In genomic region chr9:2420488-2421056, GRCh38 we compare ENCODE assay signal across 27 cellular contexts.
DNase-seq lines count a peak whose midpoint lies in the region; FAIRE-seq and TF ChIP-seq lines count a peak whose summit lies in the region.
"Had no signal": no experiment of that assay in that cellular context is flagged by ENCODE, and none has a peak within 500 bp of the region (broad histone marks: within the 10 kb centered on the region; RNA-seq: fewer than 3 reads in every experiment).

No MANE protein-coding gene starts in this region.

- H2BK15ac ChIP-seq in H9 (ENCODE audit: low read depth, low read length) (no peak overlapping the region), H1 (ENCODE audit: low read length) (no peak overlapping the region)

- no peak overlapping the region for H3K27ac ChIP-seq in H9 (ENCODE audit: insufficient read length, low read depth, low read length)
- H3K27ac ChIP-seq in H1 (ENCODE audit: low read depth, low read length), result no peak overlapping the region
- H3K27ac ChIP-seq: adrenal gland, C4-2B, GM23248, KMS-11, uterus had no signal

- TF ChIP-seq CTCF in H9 (conservative IDR thresholded peaks at IDR 0.05), result no peak
- TF ChIP-seq CTCF in H1 (IDR thresholded peaks at IDR 0.05; ENCODE audit: control extremely low read depth in 1 of 3, insufficient read depth in 1 of 3, low read depth in 1 of 3, low read length in 3 of 3), result no peak
- no peak for TF ChIP-seq CTCF in neural crest cell (conservative IDR thresholded peaks at IDR 0.05)
- no peak for TF ChIP-seq CTCF in BE2C (IDR thresholded peaks at IDR 0.05; ENCODE audit: low read depth, low read length)

- H3K4me2 ChIP-seq in H9 (ENCODE audit: insufficient read depth, insufficient read length, low read length), result no peak overlapping the region
- H3K4me2 ChIP-seq in H1 (ENCODE audit: insufficient read depth in 1 of 2, low read depth in 2 of 2, low read length in 2 of 2), result no peak overlapping the region
- H3K4me2 ChIP-seq: KMS-11, SK-N-SH had no signal

- peaks cover 14% of the 10 kb centered on the region for H3K4me1 ChIP-seq in H9 (ENCODE audit: insufficient read depth, low read length)
- H3K4me1 ChIP-seq in H1 (replicated peaks in 1 of 4; ENCODE audit: control insufficient read depth in 3 of 4, insufficient read depth in 4 of 4, low read length in 3 of 4), result peaks cover 2 to 14% (median 5%) of the 10 kb centered on the region in 4 experiments; a peak in 5 of 7 replicates
- no peaks in the 10 kb centered on the region for H3K4me1 ChIP-seq in BE2C
- H3K4me1 ChIP-seq: adrenal gland, uterus had no signal

- H3K4me3 Mint-ChIP-seq in H9 (no peak overlapping the region), neural crest cell (no peak overlapping the region)

- H3K56ac ChIP-seq in H9 (ENCODE audit: insufficient read length, low read depth, low read length) (no peak overlapping the region), H1 (replicated peaks; ENCODE audit: insufficient read length, low read depth, low read length) (no peak overlapping the region)

- H4K8ac ChIP-seq in H9 (replicated peaks; ENCODE audit: insufficient read length, low read depth, low read length) (no peak overlapping the region), H1 (ENCODE audit: extremely low read depth, insufficient read depth, low read length) (no peak overlapping the region)

- H3K27ac Mint-ChIP-seq in H9 (peak overlapping the region; percentile 52 to 86 (median 71); a peak in 6 of 7 replicates), neural crest cell (ENCODE audit: unreplicated experiment) (peak overlapping the region; percentile 79)

- H2BK20ac ChIP-seq in H9 (ENCODE audit: low read depth, low read length, poor library complexity, severe bottlenecking) (no peak overlapping the region), H1 (ENCODE audit: low read length) (0 out of 2 replicates have a peak overlapping the region, but pooled peaks have one; percentile 23)

- CTCF ChIA-PET in H1 (lab: Charles Lee; ENCODE audit: partially characterized antibody), result interaction anchor here (1.2 kb wide), 1 partner anchor 19 kb away, joined by 3 read pairs; no protein-coding TSS in a partner anchor

- H3K14ac ChIP-seq in H9 (ENCODE audit: insufficient read depth, low read length), result 0 out of 2 replicates have a peak overlapping the region, but pooled peaks have one; percentile 1
- H3K14ac ChIP-seq in H1 (ENCODE audit: insufficient read length), result no peak overlapping the region

- H3K4ac ChIP-seq in H9 (ENCODE audit: low read depth, low read length), result no peak overlapping the region
- no peak overlapping the region for H3K4ac ChIP-seq in H1 (replicated peaks; ENCODE audit: insufficient read length, low read depth, low read length)

- H2AK5ac ChIP-seq in H9 (ENCODE audit: insufficient read length, low read length), result no peak overlapping the region
- no peak overlapping the region for H2AK5ac ChIP-seq in H1 (ENCODE audit: low read depth, low read length)

- H2BK12ac ChIP-seq in H9 (ENCODE audit: insufficient read length, low read depth, low read length) (no peak overlapping the region), H1 (ENCODE audit: low read depth, low read length) (no peak overlapping the region; the same call in 1 of the 2 replicates)

- TF ChIP-seq POLR2A in H1 (IDR thresholded peaks at IDR 0.05; ENCODE audit: control extremely low read depth in 1 of 2, low read depth in 2 of 2, low read length in 2 of 2), result no peak

- H3K9me3 Mint-ChIP-seq in H9 (no peaks in the 10 kb centered on the region), neural crest cell (peaks cover 2% of the 10 kb centered on the region)

- H4K5ac ChIP-seq in H9 (ENCODE audit: insufficient read length, low read depth, low read length), result no peak overlapping the region
- no peak overlapping the region for H4K5ac ChIP-seq in H1 (ENCODE audit: insufficient read length, low read depth, low read length)

- no peak for FAIRE-seq in H1 (lab: Jason Lieb, UNC)
- FAIRE-seq: bronchial epithelial cell, endothelial cell of umbilical vein, keratinocyte had no signal

- no peak overlapping the region for H2AFZ ChIP-seq in H9 (ENCODE audit: low read length)
- H2AFZ ChIP-seq in H1 (ENCODE audit: low read length), result no peak overlapping the region
- H2AFZ ChIP-seq: GM23248 had no signal

- DNase-seq in H9 (no peak), NCI-H2081 treated with DMSO at 0.1 percent for 48 hours (lab: John Stamatoyannopoulos, UW) (peak; percentile 98), H1 (ENCODE audit: low read depth in 1 of 2, low spot score in 2 of 2) (no peak), neural crest cell (ENCODE audit: low read depth, low spot score) (no peak), DMS114 treated with DMSO at 0.1 percent for 48 hours (lab: John Stamatoyannopoulos, UW; ENCODE audit: unreplicated experiment) (no peak), kidney tubule cell (ENCODE audit: low spot score) (no peak), BE2C (no peak)
- no peak for DNase-seq in stimulated activated CD4-positive, alpha-beta T cell treated with anti-CD3 and anti-CD28 coated beads, Interleukin-2, amount 100 ng/mL, for 24 hours
- DNase-seq: ACHN; activated CD4-positive, alpha-beta T cell treated with anti-CD3 and anti-CD28 coated beads, Interleukin-2, amount 50 U/mL, for 4 hours; activated CD8-positive, alpha-beta memory T cell treated with anti-CD3 and anti-CD28 coated beads, Interleukin-2, amount 50 U/mL, for 48 hours; activated gamma-delta T cell; adrenal gland; cortex of kidney; GDM1; GM23248; NK-92 treated with Interleukin-12 subunit alpha and Interleukin-12 subunit beta, amount 100 ng/mL, for 24 hours; ovary; SK-N-SH; stimulated activated CD4-positive, alpha-beta T cell treated with anti-CD3 and anti-CD28 coated beads, Interleukin-15, amount 100 ng/mL, for 24 hours; uterus had no signal

- H3K23me2 ChIP-seq in H9 (ENCODE audit: insufficient read length, low read depth, low read length, poor library complexity, severe bottlenecking) (no peaks in the 10 kb centered on the region), H1 (ENCODE audit: low read depth, low read length) (no peaks in the 10 kb centered on the region)

- H4K20me1 ChIP-seq in H9 (ENCODE audit: control insufficient read depth, insufficient read depth, insufficient read length) (no peaks in the 10 kb centered on the region), H1 (replicated peaks in 1 of 2; ENCODE audit: control insufficient read depth in 1 of 2, insufficient read depth in 2 of 2, low read length in 2 of 2) (no peaks in the 10 kb centered on the region)

- H3K27me3 ChIP-seq in H9 (ENCODE audit: insufficient read depth, low read length), result no peaks in the 10 kb centered on the region
- no peaks in the 10 kb centered on the region; a peak in 1 of 7 replicates for H3K27me3 ChIP-seq in H1 (replicated peaks in 1 of 4; ENCODE audit: control insufficient read depth in 3 of 4, extremely low read depth in 1 of 4, insufficient read depth in 3 of 4, low read length in 3 of 4)
- no peaks in the 10 kb centered on the region for H3K27me3 ChIP-seq in BE2C
- H3K27me3 ChIP-seq: adrenal gland, ovary, uterus had no signal

- H3K4me3 ChIP-seq in H1 (ENCODE audit: extremely low read depth in 1 of 4, insufficient read depth in 2 of 4, low read depth in 3 of 4, low read length in 4 of 4), result no peak overlapping the region
- H3K4me3 ChIP-seq in BE2C (ENCODE audit: low read depth, low read length), result no peak overlapping the region
- H3K4me3 ChIP-seq: adrenal gland, GM23248, lung, ovary, uterus had no signal

- no peaks in the 10 kb centered on the region for H3K79me2 ChIP-seq in H9 (ENCODE audit: insufficient read depth, low read length)
- no peaks in the 10 kb centered on the region for H3K79me2 ChIP-seq in H1 (ENCODE audit: control insufficient read depth in 1 of 2, insufficient read depth in 2 of 2, low read length in 2 of 2)

- no peak for TF ChIP-seq RAD21 in H1 (IDR thresholded peaks at IDR 0.05 in 1 of 2, conservative IDR thresholded peaks at IDR 0.05 in 1 of 2; ENCODE audit: low read depth in 2 of 2, low read length in 2 of 2)

- no peak overlapping the region for H3K9ac ChIP-seq in H9 (ENCODE audit: extremely low read depth, insufficient read length, low read length)
- no peak overlapping the region for H3K9ac ChIP-seq in H1 (replicated peaks in 1 of 4; ENCODE audit: extremely low read depth in 1 of 4, low read depth in 3 of 4, low read length in 3 of 4)
- H3K9ac ChIP-seq: GM23248, KMS-11, SK-N-SH had no signal

- H3K18ac ChIP-seq in H9 (ENCODE audit: insufficient read length, low read depth, low read length), result no peak overlapping the region
- no peak overlapping the region for H3K18ac ChIP-seq in H1 (ENCODE audit: extremely low read depth, low read length)

- WGBS in H9 (ENCODE audit: extremely low coverage, insufficient read length, low lambda C conversion rate), result no CpG with 5 or more reads among the region's 5 CpGs
- 82% methylated on average over 5 of the region's 5 CpGs; no CpG with 5 or more reads in 1 of the 2 experiments for WGBS in H1 (ENCODE audit: extremely low coverage in 1 of 2, insufficient coverage in 1 of 2, insufficient read length in 1 of 2, insufficient replicate concordance in 2 of 2, low coverage in 1 of 2, low lambda C conversion rate in 2 of 2, missing lambda C conversion rate in 1 of 2), 2 experiments

- H3T11ph ChIP-seq in H9 (ENCODE audit: low read length), result no peak overlapping the region

- H3K9me3 ChIP-seq in H9 (ENCODE audit: control insufficient read depth, low read depth, low read length) (no peaks in the 10 kb centered on the region), H1 (ENCODE audit: insufficient read depth in 2 of 2, low read depth in 1 of 2, low read length in 1 of 2) (no peaks in the 10 kb centered on the region), BE2C (no peaks in the 10 kb centered on the region)
- H3K9me3 ChIP-seq: adrenal gland, ovary, SK-N-SH, uterus had no signal

- no peak overlapping the region for H2BK5ac ChIP-seq in H9 (ENCODE audit: insufficient read length, low read length)
- no peak overlapping the region for H2BK5ac ChIP-seq in H1 (ENCODE audit: low read depth, low read length)

- no peaks in the 10 kb centered on the region for H3K36me3 ChIP-seq in H1 (ENCODE audit: control insufficient read depth in 2 of 4, insufficient read depth in 4 of 4, low read length in 3 of 4)
- H3K36me3 ChIP-seq in BE2C, result no peaks in the 10 kb centered on the region
- H3K36me3 ChIP-seq: adrenal gland, ovary, uterus had no signal

- H3K79me1 ChIP-seq in H9 (ENCODE audit: insufficient read depth, low read depth, low read length, poor library complexity, severe bottlenecking), result no peaks in the 10 kb centered on the region
- H3K79me1 ChIP-seq in H1 (ENCODE audit: low read depth, low read length), result no peaks in the 10 kb centered on the region

- no peak overlapping the region for H3K23ac ChIP-seq in H9 (ENCODE audit: insufficient read length, low read depth, low read length)
- H3K23ac ChIP-seq in H1 (ENCODE audit: insufficient read length), result no peak overlapping the region

- H3K4me1 Mint-ChIP-seq in H9 (peaks cover 35 to 39% of the 10 kb centered on the region in 2 experiments), neural crest cell (peaks cover 13% of the 10 kb centered on the region)

- TF ChIP-seq EP300 in H1 (IDR thresholded peaks at IDR 0.05; ENCODE audit: borderline replicate concordance in 1 of 2, low read depth in 2 of 2, low read length in 2 of 2), result no peak

- H4K91ac ChIP-seq in H9 (ENCODE audit: insufficient read length, low read depth, low read length) (no peak overlapping the region), H1 (replicated peaks; ENCODE audit: insufficient read length, low read length) (no peak overlapping the region)

- no peaks in the 10 kb centered on the region for H3K27me3 Mint-ChIP-seq in H9 (ENCODE audit: low read depth)
- H3K27me3 Mint-ChIP-seq in neural crest cell (ENCODE audit: low read depth), result no peaks in the 10 kb centered on the region

- H3K36me3 Mint-ChIP-seq in H9 (ENCODE audit: insufficient read depth in 1 of 3, low read depth in 3 of 3), result no peaks in the 10 kb centered on the region
- H3K36me3 Mint-ChIP-seq in neural crest cell (ENCODE audit: low read depth), result peaks cover 3% of the 10 kb centered on the region

- H2BK120ac ChIP-seq in H9 (ENCODE audit: low read depth, low read length, poor library complexity, severe bottlenecking), result no peak overlapping the region
- H2BK120ac ChIP-seq in H1 (replicated peaks; ENCODE audit: low read depth, low read length), result no peak overlapping the region

- POLR2A ChIA-PET in H1 (lab: Charles Lee; ENCODE audit: partially characterized antibody), result interaction anchor here (1.4 to 2.2 kb wide), 3 partner anchors 10 to 137 kb away, joined by 3 to 6 read pairs (median 4); no protein-coding TSS in a partner anchor
